In genomic region chr22:37817705-37818311, GRCh38 we compare ENCODE assay signal across 1 cellular context.
TF ChIP-seq lines count a peak whose summit lies in the region.

No MANE protein-coding gene starts in this region.

TF ChIP-seq in HepG2, 621 proteins besides CTCF, POLR2A, EP300 and RAD21 (continued from another document and continues in another):
- TF ChIP-seq ZNF609 (CRISPR knock-in tag; IDR thresholded peaks at IDR 0.05; ENCODE audit: borderline replicate concordance) (peak; percentile 73; the same call in 1 of the 2 replicates), FOXO4 (CRISPR knock-in tag; conservative IDR thresholded peaks at IDR 0.05) (no peak), HMG20B (CRISPR knock-in tag; conservative IDR thresholded peaks at IDR 0.05) (no peak; the same call in 1 of the 2 replicates), ZNF530 (CRISPR knock-in tag; IDR thresholded peaks at IDR 0.05; ENCODE audit: low read depth) (no peak), TRIM22 (IDR thresholded peaks at IDR 0.05) (no peak), WIZ (CRISPR knock-in tag; IDR thresholded peaks at IDR 0.05) (no peak), DNMT3B (CRISPR knock-in tag; conservative IDR thresholded peaks at IDR 0.05) (no peak; the same call in 1 of the 2 replicates), ZHX1 (CRISPR knock-in tag; IDR thresholded peaks at IDR 0.05; ENCODE audit: low read depth) (peak; percentile 92), TIGD3 (CRISPR knock-in tag; IDR thresholded peaks at IDR 0.05; ENCODE audit: borderline replicate concordance) (no peak), ZNF124 (CRISPR knock-in tag; IDR thresholded peaks at IDR 0.05) (peak; percentile 28; the same call in 1 of the 2 replicates), MAFF (IDR thresholded peaks at IDR 0.05; ENCODE audit: low read depth, low read length) (no peak), ZSCAN9 (CRISPR knock-in tag; IDR thresholded peaks at IDR 0.05; ENCODE audit: borderline replicate concordance) (peak; percentile 66; the same call in 1 of the 2 replicates), ZNF275 (CRISPR knock-in tag; IDR thresholded peaks at IDR 0.05; ENCODE audit: borderline replicate concordance) (no peak), GZF1 (CRISPR knock-in tag; IDR thresholded peaks at IDR 0.05) (no peak), MED1 (CRISPR knock-in tag; IDR thresholded peaks at IDR 0.05) (peak; percentile 74), MLX (CRISPR knock-in tag; IDR thresholded peaks at IDR 0.05) (peak; percentile 29; the same call in 1 of the 2 replicates), KAT7 (CRISPR knock-in tag; IDR thresholded peaks at IDR 0.05; ENCODE audit: borderline replicate concordance) (peak; percentile 87; the same call in 1 of the 2 replicates), RAD51 (IDR thresholded peaks at IDR 0.05; ENCODE audit: borderline replicate concordance) (no peak), ZBTB46 (CRISPR knock-in tag; IDR thresholded peaks at IDR 0.05; ENCODE audit: borderline replicate concordance) (no peak), ZNF777 (CRISPR knock-in tag; IDR thresholded peaks at IDR 0.05) (no peak), EEA1 (CRISPR knock-in tag; IDR thresholded peaks at IDR 0.05; ENCODE audit: borderline replicate concordance) (0 out of 2 replicates have a peak, but pooled peaks have one; percentile 21), THRA (CRISPR knock-in tag; IDR thresholded peaks at IDR 0.05; ENCODE audit: borderline replicate concordance) (peak; percentile 86), ZNF318 (CRISPR knock-in tag; IDR thresholded peaks at IDR 0.05) (no peak), GPN1 (CRISPR knock-in tag; IDR thresholded peaks at IDR 0.05; ENCODE audit: borderline replicate concordance) (no peak), SMARCC2 (IDR thresholded peaks at IDR 0.05) (no peak), ZNF546 (CRISPR knock-in tag; conservative IDR thresholded peaks at IDR 0.05) (no peak)
